Comparison of ENCODE assay signal across 22 cellular contexts in genomic region chr14:92863281-92863680, GRCh38. TPM values are rescaled to one million over a fixed set of nuclear protein-coding genes. Genes with fewer than 3 reads are reported as not detected.
A peak's percentile ranks its signal among the peaks of the same experiment; 100 is the strongest.
DNase-seq lines count a peak whose midpoint lies in the region; ATAC-seq and TF ChIP-seq lines count a peak whose summit lies in the region.
"Had no signal": no experiment of that assay in that cellular context is flagged by ENCODE, and none has a peak within 500 bp of the region (broad histone marks: within the 10 kb centered on the region; RNA-seq: fewer than 3 reads in every experiment).

No MANE protein-coding gene starts in this region.

- no peaks in the 10 kb centered on the region for H3K9me2 ChIP-seq in PC-3 (replicated peaks; ENCODE audit: low read length)

- H3K4me1 ChIP-seq in PC-3 (ENCODE audit: insufficient read depth, low read length) = no peaks in the 10 kb centered on the region

- H3F3A ChIP-seq in PC-3 (ENCODE audit: low read length, unreplicated experiment) = no peaks in the 10 kb centered on the region

- H4K20me1 ChIP-seq in PC-3 (ENCODE audit: low read length) = no peaks in the 10 kb centered on the region

- H3K36me3 Mint-ChIP-seq in activated naive CD4-positive, alpha-beta T cell treated with anti-CD3 and anti-CD28 coated beads, Interleukin-2, amount 50 U/mL, for 72 hours = peaks cover 0 to 4% of the 10 kb centered on the region in 2 donors
- H3K36me3 Mint-ChIP-seq: naive B cell had no signal

- H3K36me3 ChIP-seq in PC-3 (ENCODE audit: low read depth, low read length) = no peaks in the 10 kb centered on the region

- no peaks in the 10 kb centered on the region for H3K9me3 ChIP-seq in PC-3 (ENCODE audit: low read length)

- intact Hi-C loops in PC-3 (cut with micrococcal nuclease) = no loop called here

- TF ChIP-seq CTCF in PC-3 (conservative IDR thresholded peaks at IDR 0.05; ENCODE audit: low read depth, low read length) = no peak

- peaks cover 0 to 5% of the 10 kb centered on the region in 2 donors for H3K9me3 Mint-ChIP-seq in activated naive CD4-positive, alpha-beta T cell treated with anti-CD3 and anti-CD28 coated beads, Interleukin-2, amount 50 U/mL, for 72 hours

- H3K9ac ChIP-seq in PC-3 (ENCODE audit: low read length) = no peak overlapping the region
- H3K9ac ChIP-seq: GM23248 had no signal

- no peak overlapping the region for H3K27ac ChIP-seq in PC-3 (ENCODE audit: low read length)
- H3K27ac ChIP-seq: GM23248 had no signal

- no peak overlapping the region for H3K27ac Mint-ChIP-seq in activated naive CD4-positive, alpha-beta T cell treated with anti-CD3 and anti-CD28 coated beads, Interleukin-2, amount 50 U/mL, for 72 hours

- BruUV-seq in PC-3 (replicated peaks; lab: Mats Ljungman, UMichigan) = no TSS peak

- DNase-seq in NCI-H1105 treated with DMSO at 0.1 percent for 48 hours (lab: John Stamatoyannopoulos, UW) (peak; percentile 39), NCI-H2107 treated with DMSO at 0.1 percent for 48 hours (lab: John Stamatoyannopoulos, UW; ENCODE audit: unreplicated experiment) (peak; percentile 94), PC-3 (peak; percentile 21), myocyte (ENCODE audit: low read depth) (peak; percentile 93), NCI-H2227 (lab: John Stamatoyannopoulos, UW; ENCODE audit: unreplicated experiment) (no peak), GDM1 (lab: John Stamatoyannopoulos, UW) (no peak)
- DNase-seq in activated naive CD4-positive, alpha-beta T cell treated with anti-CD3 and anti-CD28 coated beads, Interleukin-2, amount 50 U/mL, for 72 hours (ENCODE audit: low spot score in 2 of 2) = no peak
- DNase-seq: activated CD4-positive, alpha-beta T cell treated with anti-CD3 and anti-CD28 coated beads for 1 hour; activated effector memory CD4-positive, alpha-beta T cell treated with Interleukin-2 at 50 U/mL for 16 hours; cortex of kidney; foreskin fibroblast; GM23248; Karpas-422; kidney; mammary epithelial cell; naive B cell; NCI-H1694 treated with DMSO at 0.1 percent for 48 hours; NK-92 treated with Interleukin-12 subunit alpha and Interleukin-12 subunit beta, amount 100 ng/mL, for 24 hours; posterior cingulate gyrus; stimulated activated CD4-positive, alpha-beta T cell treated with anti-CD3 and anti-CD28 coated beads, Interleukin-4, amount 100 ng/mL, for 1 hour had no signal

- ATAC-seq in PC-3 (peak; percentile 68), HG02623 (IDR thresholded peaks at IDR 0.05; ENCODE audit: unreplicated experiment) (no peak)
- ATAC-seq in activated naive CD4-positive, alpha-beta T cell treated with anti-CD3 and anti-CD28 coated beads, Interleukin-2, amount 50 U/mL, for 72 hours = no peak

- H3K79me2 ChIP-seq in PC-3 (ENCODE audit: low read length) = no peaks in the 10 kb centered on the region

- no peak overlapping the region for H3K4me2 ChIP-seq in PC-3 (ENCODE audit: low read length)

- no peaks in the 10 kb centered on the region; the same call in 1 of the 2 replicates for H3K27me3 ChIP-seq in PC-3 (ENCODE audit: low read length)

- H3K4me3 ChIP-seq in PC-3 (ENCODE audit: low read length) = no peak overlapping the region
- H3K4me3 ChIP-seq: GM23248, skin epidermis had no signal

- POLR2A ChIA-PET in PC-3 (lab: Charles Lee; ENCODE audit: unreplicated experiment) = no interaction called here

- no peak overlapping the region for H2AFZ ChIP-seq in PC-3 (ENCODE audit: low read length)
- H2AFZ ChIP-seq: GM23248 had no signal

- CTCF ChIA-PET in PC-3 (lab: Charles Lee) = no interaction called here

RNA-seq across cellular contexts. Expression of gene CHGA, which starts 59.7 kb away (rescaled TPM):
- total RNA-seq in PC-3 (2014; rRNA removed) = not detected in 2 replicates
- total RNA-seq in myocyte = not detected in 2 replicates
- polyA plus RNA-seq in myocyte (2012) = not detected
- total RNA-seq in activated naive CD4-positive, alpha-beta T cell treated with anti-CD3 and anti-CD28 coated beads, Interleukin-2, amount 50 U/mL, for 72 hours = not detected
- total RNA-seq: GM23248 had no signal
- polyA plus RNA-seq: GM23248, mammary epithelial cell had no signal

Comparison
In these comparisons a context has a peak if more than half of its experiments do, and no peak if none do; other contexts are left out.
1. DNase-seq: peak in NCI-H1105 treated with DMSO at 0.1 percent for 48 hours (single experiment), NCI-H2107 treated with DMSO at 0.1 percent for 48 hours (single experiment), PC-3 (single experiment) and myocyte (single experiment); none in NCI-H2227 (single experiment), GDM1 (single experiment) and activated naive CD4-positive, alpha-beta T cell treated with anti-CD3 and anti-CD28 coated beads, Interleukin-2, amount 50 U/mL, for 72 hours (0 of 2).